ENCODE assay signal across 25 cellular contexts in genomic region chr6:136963259-136963658, GRCh38. TPM values are rescaled to one million over a fixed set of nuclear protein-coding genes. Genes with fewer than 3 reads are reported as not detected.
A peak's percentile ranks its signal among the peaks of the same experiment; 100 is the strongest.
DNase-seq lines count a peak whose midpoint lies in the region; ATAC-seq, FAIRE-seq and TF ChIP-seq lines count a peak whose summit lies in the region.
"Had no signal": no experiment of that assay in that cellular context is flagged by ENCODE, and none has a peak within 500 bp of the region (broad histone marks: within the 10 kb centered on the region; RNA-seq: fewer than 3 reads in every experiment).

No MANE protein-coding gene starts in this region.

- peak; percentile 84 to 87 (median 86) for ATAC-seq in heart left ventricle
- ATAC-seq: activated naive CD4-positive, alpha-beta T cell treated with anti-CD3 and anti-CD28 coated beads, Interleukin-2, amount 50 U/mL, for 72 hours; sciatic nerve; stimulated activated memory B cell treated with anti-CD40 and anti-IgM and Interleukin-4, amounts not matched to agents 10 μg/mL and 1 μg/mL and 100 μg/mL, for 72 hours had no signal

- H3K27ac ChIP-seq in heart left ventricle (peak overlapping the region in 10 of 12 donors; percentile 34 to 91 (median 68)), small intestine (ENCODE audit: low read depth in 1 of 2, low read length in 1 of 2) (peak overlapping the region in 1 of 2 donors; percentile 1)
- H3K27ac ChIP-seq: coronary artery, neural progenitor cell had no signal

- intact Hi-C loops in heart left ventricle (cut with DNase I) = loop anchor here in 5 of 10 donors (5.0 to 10.0 kb wide), 4 partner anchors 52 to 682 kb away; no protein-coding TSS in a partner anchor

- TF ChIP-seq CTCF in heart left ventricle (IDR thresholded peaks at IDR 0.05) (no peak), GM10266 (IDR thresholded peaks at IDR 0.05; ENCODE audit: control insufficient read depth, insufficient read depth, low read depth, missing control alignments) (no peak)

- no peak for FAIRE-seq in small intestine (lab: Jason Lieb, UNC)
- FAIRE-seq: bronchial epithelial cell, RCC 7860 had no signal

- 26 to 34% (median 29%) methylated on average over 2 of the region's 2 CpGs for WGBS in heart left ventricle, 4 donors
- 7 to 38% (median 21%) methylated on average over 2 of the region's 2 CpGs for WGBS in small intestine, 3 donors

- DNase-seq in NCI-H1417 (lab: John Stamatoyannopoulos, UW) (peak in 2 of 3 experiments; percentile 69 to 95), NCI-H748 treated with DMSO at 0.1 percent for 48 hours (lab: John Stamatoyannopoulos, UW) (peak; percentile 82), heart left ventricle (no peak), small intestine (peak; percentile 18), activated gamma-delta T cell (lab: John Stamatoyannopoulos, UW) (no peak), GM10266 (ENCODE audit: extremely low spot score) (no peak)
- no peak for DNase-seq in activated effector memory CD4-positive, alpha-beta T cell treated with Interleukin-2 at 50 U/mL for 16 hours
- DNase-seq: activated CD4-positive, alpha-beta T cell treated with anti-CD3 and anti-CD28 coated beads, Interleukin-2, amount 50 U/mL, for 48 hours; CD4-positive, alpha-beta memory T cell; H7; stimulated activated CD4-positive, alpha-beta T cell treated with anti-CD3 and anti-CD28 coated beads, Interleukin-4, amount 100 ng/mL, for 4 hours; T-helper 1 cell had no signal

- H3K9me3 ChIP-seq in heart left ventricle (no peaks in the 10 kb centered on the region), small intestine (ENCODE audit: control insufficient read depth, low read depth) (no peaks in the 10 kb centered on the region)

- no peaks in the 10 kb centered on the region for H3K36me3 ChIP-seq in heart left ventricle
- H3K36me3 ChIP-seq in small intestine (ENCODE audit: control insufficient read depth in 2 of 2, insufficient read depth in 2 of 2, low read length in 2 of 2) = no peaks in the 10 kb centered on the region
- H3K36me3 ChIP-seq: neural progenitor cell had no signal

- H3K4me1 ChIP-seq in heart left ventricle = peaks cover 0 to 17% (median 2%) of the 10 kb centered on the region in 12 donors
- H3K4me1 ChIP-seq in small intestine (ENCODE audit: control insufficient read depth in 2 of 2, insufficient read depth in 1 of 2, low read depth in 1 of 2, low read length in 1 of 2) = peaks cover 0 to 4% of the 10 kb centered on the region in 2 donors

- H3K4me3 ChIP-seq in heart left ventricle (no peak overlapping the region), small intestine (ENCODE audit: low read depth in 1 of 2, low read length in 2 of 2) (no peak overlapping the region)
- H3K4me3 ChIP-seq: coronary artery, neural progenitor cell had no signal

- no peak for TF ChIP-seq POLR2A in heart left ventricle (IDR thresholded peaks at IDR 0.05)

- H3K27me3 ChIP-seq in heart left ventricle (peaks cover 0 to 6% (median 0%) of the 10 kb centered on the region in 9 donors), small intestine (ENCODE audit: control insufficient read depth in 2 of 2, insufficient read depth in 2 of 2, low read length in 2 of 2) (no peaks in the 10 kb centered on the region)
- H3K27me3 ChIP-seq: neural progenitor cell had no signal

RNA-seq across cellular contexts. Expression of gene SLC35D3, which starts 41.2 kb away (rescaled TPM):
- under 1 TPM in 1 of 9 donors, not detected in 8; 0.16 TPM for total RNA-seq in heart left ventricle
- under 1 TPM in 1 of 2 donors, not detected in 1; 0.03 TPM for polyA plus RNA-seq in heart left ventricle
- polyA plus RNA-seq in small intestine = under 1 TPM in 1 of 3 donors, not detected in 2; 0.81 TPM
- total RNA-seq: activated naive CD4-positive, alpha-beta T cell treated with anti-CD3 and anti-CD28 coated beads, Interleukin-2, amount 50 U/mL, for 72 hours; activated T-helper 1 cell treated with anti-CD3 and anti-CD28 coated beads, Interleukin-12 subunit alpha, Interleukin-12 subunit beta, Interleukin-2, Interleukin-4 antibody, amounts not matched to agents 30 ng/mL and 10 ng/mL and 1 ng/mL, durations not matched to agents 14 hours and 24 hours and 36 hours; bronchial epithelial cell; CD4-positive, alpha-beta memory T cell; fibroblast of villous mesenchyme; kidney epithelial cell; lung microvascular endothelial cell; mucosa of gallbladder; sciatic nerve; ureter had no signal
- polyA plus RNA-seq: CD4-positive, alpha-beta memory T cell had no signal

Comparison
In these comparisons a context has a peak if more than half of its experiments do, and no peak if none do; other contexts are left out.
1. DNase-seq: peak in NCI-H1417 (2 of 3), NCI-H748 treated with DMSO at 0.1 percent for 48 hours (single experiment) and small intestine (single experiment); none in heart left ventricle (0 of 5), activated gamma-delta T cell (single experiment), activated effector memory CD4-positive, alpha-beta T cell treated with Interleukin-2 at 50 U/mL for 16 hours (single experiment) and GM10266 (single experiment).